Comparison of ENCODE assay signal across 9 cellular contexts in genomic region chr17:43536236-43537088, GRCh38. TPM values are rescaled to one million over a fixed set of nuclear protein-coding genes. Genes with fewer than 3 reads are reported as not detected.
DNase-seq lines count a peak whose midpoint lies in the region; ATAC-seq, FAIRE-seq and TF ChIP-seq lines count a peak whose summit lies in the region.
"Had no signal": no experiment of that assay in that cellular context is flagged by ENCODE, and none has a peak within 500 bp of the region (broad histone marks: within the 10 kb centered on the region; RNA-seq: fewer than 3 reads in every experiment).

No MANE protein-coding gene starts in this region.

- no peak overlapping the region for H4K12ac ChIP-seq in trophoblast cell (ENCODE audit: low read depth, low read length)

- FAIRE-seq in kidney (lab: Jason Lieb, UNC): no peak
- FAIRE-seq: frontal cortex had no signal

- no peak for ATAC-seq in GM18867 (IDR thresholded peaks at IDR 0.05; ENCODE audit: unreplicated experiment)

- H4K8ac ChIP-seq in trophoblast cell (ENCODE audit: low read depth, low read length): no peak overlapping the region

- no peak overlapping the region for H2BK12ac ChIP-seq in trophoblast cell (ENCODE audit: low read length)

- peak overlapping the region; percentile 76 for H2BK5ac ChIP-seq in trophoblast cell (ENCODE audit: low read depth, low read length, poor library complexity)

- DNase-seq in EH (ENCODE audit: low read depth) (peak; percentile 67), MG63 (peak; percentile 55), mammary epithelial cell (peak; percentile 14), trophoblast cell (peak; percentile 82 to 94), kidney (no peak), superior temporal gyrus (ENCODE audit: extremely low spot score) (no peak)

- peak overlapping the region; percentile 62 for H3K14ac ChIP-seq in trophoblast cell (ENCODE audit: low read length)

- peaks cover 18% of the 10 kb centered on the region for H3K4me1 ChIP-seq in mammary epithelial cell (ENCODE audit: insufficient read depth, low read length)
- H3K4me1 ChIP-seq in trophoblast cell (ENCODE audit: control insufficient read depth in 1 of 2, insufficient read depth in 2 of 2, low read length in 2 of 2): peaks cover 9 to 11% of the 10 kb centered on the region in 2 experiments
- peaks cover under 1% of the 10 kb centered on the region in 2 donors for H3K4me1 ChIP-seq in kidney (ENCODE audit: control insufficient read depth in 1 of 2, insufficient read depth in 1 of 2, low read depth in 1 of 2, low read length in 2 of 2)

- no peaks in the 10 kb centered on the region for H4K20me1 ChIP-seq in mammary epithelial cell (ENCODE audit: insufficient read depth, low read length)

- H3K27me3 ChIP-seq in MG63 (no peaks in the 10 kb centered on the region), mammary epithelial cell (ENCODE audit: insufficient read depth, low read length) (no peaks in the 10 kb centered on the region), trophoblast cell (ENCODE audit: insufficient read depth, low read length) (no peaks in the 10 kb centered on the region)

- CTCF ChIA-PET in mammary epithelial cell (lab: Charles Lee; ENCODE audit: low non-redundant PET): no interaction called here

- BruUV-seq in mammary epithelial cell (replicated peaks; lab: Mats Ljungman, UMichigan): no TSS peak

- H3K4me2 ChIP-seq in mammary epithelial cell (ENCODE audit: insufficient read depth, low read depth, low read length) (peak overlapping the region; percentile 18), trophoblast cell (ENCODE audit: low read length) (no peak overlapping the region)

- H2AFZ ChIP-seq in mammary epithelial cell (ENCODE audit: low read depth, low read length) (peak overlapping the region; percentile 22), trophoblast cell (ENCODE audit: insufficient read depth, low read length, poor library complexity) (no peak overlapping the region)

- 69% methylated on average over 7 of the region's 7 CpGs for WGBS in mammary epithelial cell (ENCODE audit: low coverage, missing lambda C conversion rate)
- 100% methylated on average over 1 of the region's 7 CpGs for WGBS in trophoblast cell (ENCODE audit: extremely low coverage, insufficient coverage, insufficient read length)

- peak overlapping the region; percentile 24 for H2BK120ac ChIP-seq in trophoblast cell (ENCODE audit: insufficient read depth, low read length, poor library complexity)

- TF ChIP-seq CTCF in mammary epithelial cell (conservative IDR thresholded peaks at IDR 0.05 in 1 of 2, IDR thresholded peaks at IDR 0.05 in 1 of 2; ENCODE audit: extremely low read depth in 1 of 2, insufficient read depth in 1 of 2, low read depth in 1 of 2, low read length in 2 of 2) (no peak), kidney (IDR thresholded peaks at IDR 0.05; ENCODE audit: borderline replicate concordance, extremely low read depth, insufficient read depth) (no peak)

- peak overlapping the region; percentile 35 for H3K27ac ChIP-seq in mammary epithelial cell (ENCODE audit: insufficient read depth, low read depth, low read length)
- peak overlapping the region; percentile 61 for H3K27ac ChIP-seq in trophoblast cell (ENCODE audit: low read depth, low read length)
- H3K27ac ChIP-seq in kidney (ENCODE audit: low read depth in 2 of 2, low read length in 2 of 2): no peak overlapping the region
- H3K27ac ChIP-seq: VCaP had no signal

- peaks cover 3% of the 10 kb centered on the region for H3K79me1 ChIP-seq in trophoblast cell (ENCODE audit: low read length)

- H4K91ac ChIP-seq in trophoblast cell (ENCODE audit: low read depth, low read length): peak overlapping the region; percentile 89

- in situ Hi-C loops in mammary epithelial cell (cut with MboI; ENCODE audit: low sequenced_read_pairs in 2 of 2): no loop called here

- H3K4me3 ChIP-seq in MG63: no peak overlapping the region
- no peak overlapping the region for H3K4me3 ChIP-seq in mammary epithelial cell (replicated peaks in 1 of 3; ENCODE audit: insufficient read depth in 1 of 3, low read depth in 2 of 3, low read length in 3 of 3)
- H3K4me3 ChIP-seq in trophoblast cell (ENCODE audit: low read depth, low read length): no peak overlapping the region
- no peak overlapping the region for H3K4me3 ChIP-seq in kidney (ENCODE audit: low read length in 2 of 2)

- H3K79me2 ChIP-seq in mammary epithelial cell (ENCODE audit: insufficient read depth, low read length) (peaks cover 17% of the 10 kb centered on the region), trophoblast cell (ENCODE audit: control insufficient read depth, insufficient read depth, low read length, poor library complexity) (no peaks in the 10 kb centered on the region)

- H3K18ac ChIP-seq in trophoblast cell (ENCODE audit: low read length): no peak overlapping the region

- dilution Hi-C loops in mammary epithelial cell (cut with HindIII; ENCODE audit: low sequenced_read_pairs): no loop called here

- intact Hi-C loops in mammary epithelial cell (cut with micrococcal nuclease): no loop called here
- intact Hi-C loops in kidney (cut with DNase I): no loop called here

- H3K23ac ChIP-seq in trophoblast cell (ENCODE audit: low read length): no peak overlapping the region

- no peaks in the 10 kb centered on the region for H3K9me3 ChIP-seq in MG63
- H3K9me3 ChIP-seq in mammary epithelial cell (replicated peaks; ENCODE audit: insufficient read depth, low read length): no peaks in the 10 kb centered on the region
- no peaks in the 10 kb centered on the region for H3K9me3 ChIP-seq in trophoblast cell (ENCODE audit: insufficient read depth, low read depth, low read length)
- no peaks in the 10 kb centered on the region for H3K9me3 ChIP-seq in kidney (ENCODE audit: control insufficient read depth in 1 of 2, low read length in 2 of 2)

- no peak overlapping the region for H3K4ac ChIP-seq in trophoblast cell (ENCODE audit: low read depth, low read length)

- H3K36me3 ChIP-seq in MG63 (no peaks in the 10 kb centered on the region), mammary epithelial cell (ENCODE audit: insufficient read depth, low read length) (peaks cover 2% of the 10 kb centered on the region), trophoblast cell (ENCODE audit: control insufficient read depth in 1 of 2, insufficient read depth in 2 of 2, low read length in 2 of 2) (no peaks in the 10 kb centered on the region), kidney (ENCODE audit: control insufficient read depth in 1 of 2, insufficient read depth in 2 of 2, low read length in 2 of 2) (no peaks in the 10 kb centered on the region)

- H2AK5ac ChIP-seq in trophoblast cell (ENCODE audit: low read length): no peak overlapping the region

- H3K9ac ChIP-seq in mammary epithelial cell (ENCODE audit: insufficient read depth, low read length) (no peak overlapping the region), trophoblast cell (ENCODE audit: low read length) (no peak overlapping the region), kidney (ENCODE audit: low read length in 2 of 2) (no peak overlapping the region)

RNA-seq across cellular contexts. Expression of gene ETV4, which starts 9.7 kb away (rescaled TPM):
- total RNA-seq in MG63 (2014; rRNA removed; shearing (Covaris generic); ENCODE audit: low replicate concordance): 2.4 and 4.5 TPM in 2 replicates
- total RNA-seq in mammary epithelial cell: 10 to 100 TPM; 10.2 to 46.0 TPM
- polyA plus RNA-seq in mammary epithelial cell: 34.1 TPM
- 21.1 TPM for polyA minus RNA-seq in mammary epithelial cell
- polyA plus RNA-seq in trophoblast cell (2013): 43.4 and 44.7 TPM in 2 replicates
- 6.8 TPM for total RNA-seq in kidney
- 2.5 TPM for polyA plus RNA-seq in kidney (ENCODE audit: insufficient read depth, low read depth, low replicate concordance)

RNA-seq across cellular contexts. Expression of gene DHX8, which starts 52.7 kb away (rescaled TPM):
- total RNA-seq in MG63 (2014; rRNA removed; shearing (Covaris generic); ENCODE audit: low replicate concordance): 24.2 and 40.1 TPM in 2 replicates
- total RNA-seq in mammary epithelial cell (10 to 100 TPM; 41.3 to 58.8 TPM), kidney (53.9 TPM)
- polyA plus RNA-seq in mammary epithelial cell (28.5 TPM), kidney (ENCODE audit: insufficient read depth, low read depth, low replicate concordance) (28.7 TPM)
- 87.8 TPM for polyA minus RNA-seq in mammary epithelial cell
- polyA plus RNA-seq in trophoblast cell (2013): 31.7 and 31.9 TPM in 2 replicates

Comparison
In these comparisons a context has a peak if more than half of its experiments do, and no peak if none do; other contexts are left out.
1. DNase-seq: peak in EH (single experiment), MG63 (single experiment), mammary epithelial cell (single experiment) and trophoblast cell (2 of 2); none in kidney (single experiment) and superior temporal gyrus (single experiment).
2. H3K27ac ChIP-seq: peak in mammary epithelial cell (single experiment) and trophoblast cell (single experiment); none in kidney (0 of 2).